In genomic region chr2:175136334-175137215, GRCh38 we compare ENCODE assay signal across 11 cellular contexts. TPM values are rescaled to one million over a fixed set of nuclear protein-coding genes. Genes with fewer than 3 reads are reported as not detected.
DNase-seq lines count a peak whose midpoint lies in the region; ATAC-seq, FAIRE-seq and TF ChIP-seq lines count a peak whose summit lies in the region.
"Had no signal": no experiment of that assay in that cellular context is flagged by ENCODE, and none has a peak within 500 bp of the region (broad histone marks: within the 10 kb centered on the region; RNA-seq: fewer than 3 reads in every experiment).

No MANE protein-coding gene starts in this region.

- peak; percentile 32 for FAIRE-seq in pancreas (lab: Jason Lieb, UNC)

- no peak overlapping the region for H2BK12ac ChIP-seq in trophoblast cell (ENCODE audit: low read length)

- H3K27me3 ChIP-seq in pancreas (no peaks in the 10 kb centered on the region), trophoblast cell (ENCODE audit: insufficient read depth, low read length) (no peaks in the 10 kb centered on the region)
- H3K27me3 ChIP-seq in CD8-positive, alpha-beta T cell (ENCODE audit: insufficient read depth, low read length), result no peaks in the 10 kb centered on the region

- H3K23ac ChIP-seq in trophoblast cell (ENCODE audit: low read length), result no peak overlapping the region

- H3K9me3 ChIP-seq in pancreas (no peaks in the 10 kb centered on the region), trophoblast cell (ENCODE audit: insufficient read depth, low read depth, low read length) (no peaks in the 10 kb centered on the region)
- H3K9me3 ChIP-seq in CD8-positive, alpha-beta T cell (ENCODE audit: low read length), result no peaks in the 10 kb centered on the region

- H3K4me1 ChIP-seq in pancreas, result no peaks in the 10 kb centered on the region
- no peaks in the 10 kb centered on the region for H3K4me1 ChIP-seq in CD8-positive, alpha-beta T cell (ENCODE audit: insufficient read depth, low read length)
- H3K4me1 ChIP-seq in trophoblast cell (ENCODE audit: control insufficient read depth in 1 of 2, insufficient read depth in 2 of 2, low read length in 2 of 2), result no peaks in the 10 kb centered on the region

- no peak overlapping the region for H3K18ac ChIP-seq in trophoblast cell (ENCODE audit: low read length)

- intact Hi-C loops in pancreas (cut with DNase I), result no loop called here
- intact Hi-C loops in CD8-positive, alpha-beta T cell (cut with DNase I, micrococcal nuclease), result no loop called here

- peak; percentile 69 for ATAC-seq in GM21737 (IDR thresholded peaks at IDR 0.05; ENCODE audit: unreplicated experiment)
- peak; percentile 65 for ATAC-seq in HG03342 (IDR thresholded peaks at IDR 0.05; ENCODE audit: unreplicated experiment)
- ATAC-seq in pancreas, result no peak
- no peak for ATAC-seq in CD8-positive, alpha-beta T cell

- no peaks in the 10 kb centered on the region for H3K79me2 ChIP-seq in trophoblast cell (ENCODE audit: control insufficient read depth, insufficient read depth, low read length, poor library complexity)

- no peak overlapping the region for H2BK120ac ChIP-seq in trophoblast cell (ENCODE audit: insufficient read depth, low read length, poor library complexity)

- no peak for DNase-seq in activated naive CD8-positive, alpha-beta T cell treated with anti-CD3 and anti-CD28 coated beads for 36 hours
- DNase-seq in pancreas (no peak), NCI-H526 treated with DMSO at 0.1 percent for 48 hours (lab: John Stamatoyannopoulos, UW) (no peak), trophoblast cell (no peak)
- DNase-seq in CD8-positive, alpha-beta T cell, result no peak
- DNase-seq: T-helper 1 cell had no signal

- no peak overlapping the region for H4K8ac ChIP-seq in trophoblast cell (ENCODE audit: low read depth, low read length)

- H3K27ac Mint-ChIP-seq in activated naive CD8-positive, alpha-beta T cell, result peak overlapping the region; percentile 41
- no peak overlapping the region for H3K27ac Mint-ChIP-seq in activated naive CD8-positive, alpha-beta T cell treated with anti-CD3 and anti-CD28 coated beads for 36 hours
- H3K27ac Mint-ChIP-seq in CD8-positive, alpha-beta T cell, result no peak overlapping the region

- H2BK5ac ChIP-seq in trophoblast cell (ENCODE audit: low read depth, low read length, poor library complexity), result no peak overlapping the region

- H4K12ac ChIP-seq in trophoblast cell (ENCODE audit: low read depth, low read length), result no peak overlapping the region

- H3K4me2 ChIP-seq in trophoblast cell (ENCODE audit: low read length), result no peak overlapping the region

- H3K4me3 ChIP-seq in pancreas (no peak overlapping the region), trophoblast cell (ENCODE audit: low read depth, low read length) (no peak overlapping the region)
- no peak overlapping the region for H3K4me3 ChIP-seq in CD8-positive, alpha-beta T cell (ENCODE audit: low read depth, low read length)

- no peak overlapping the region for H3K4ac ChIP-seq in trophoblast cell (ENCODE audit: low read depth, low read length)

- H3K14ac ChIP-seq in trophoblast cell (ENCODE audit: low read length), result no peak overlapping the region

- H3K36me3 ChIP-seq in pancreas (no peaks in the 10 kb centered on the region), trophoblast cell (ENCODE audit: control insufficient read depth in 1 of 2, insufficient read depth in 2 of 2, low read length in 2 of 2) (peaks cover 3% of the 10 kb centered on the region in 2 experiments)
- no peaks in the 10 kb centered on the region for H3K36me3 ChIP-seq in CD8-positive, alpha-beta T cell (ENCODE audit: insufficient read depth, low read length)

- no peaks in the 10 kb centered on the region for H3K79me1 ChIP-seq in trophoblast cell (ENCODE audit: low read length)

- no peak overlapping the region for H2AK5ac ChIP-seq in trophoblast cell (ENCODE audit: low read length)

- CTCF ChIA-PET in CD8-positive, alpha-beta T cell (lab: Charles Lee), result no interaction called here

- POLR2A ChIA-PET in CD8-positive, alpha-beta T cell (lab: Charles Lee), result no interaction called here

- no peak overlapping the region for H3K9ac ChIP-seq in trophoblast cell (ENCODE audit: low read length)

- H4K91ac ChIP-seq in trophoblast cell (ENCODE audit: low read depth, low read length), result no peak overlapping the region

- peaks cover 33% of the 10 kb centered on the region for H3K4me1 Mint-ChIP-seq in activated naive CD8-positive, alpha-beta T cell (ENCODE audit: low read depth)
- H3K4me1 Mint-ChIP-seq in activated naive CD8-positive, alpha-beta T cell treated with anti-CD3 and anti-CD28 coated beads for 36 hours, result peaks cover 34% of the 10 kb centered on the region
- H3K4me1 Mint-ChIP-seq in CD8-positive, alpha-beta T cell (ENCODE audit: low read depth), result peaks cover 47% of the 10 kb centered on the region

- H3K27ac ChIP-seq in pancreas (no peak overlapping the region), trophoblast cell (ENCODE audit: low read depth, low read length) (no peak overlapping the region)
- no peak overlapping the region for H3K27ac ChIP-seq in CD8-positive, alpha-beta T cell (ENCODE audit: low read depth, low read length)
- H3K27ac ChIP-seq: epithelial cell of prostate had no signal

- peaks cover 14% of the 10 kb centered on the region for H3K36me3 Mint-ChIP-seq in activated naive CD8-positive, alpha-beta T cell
- H3K36me3 Mint-ChIP-seq in activated naive CD8-positive, alpha-beta T cell treated with anti-CD3 and anti-CD28 coated beads for 36 hours, result peaks cover 21% of the 10 kb centered on the region
- H3K36me3 Mint-ChIP-seq in CD8-positive, alpha-beta T cell, result peaks cover 65% of the 10 kb centered on the region

- H3K27me3 Mint-ChIP-seq in activated naive CD8-positive, alpha-beta T cell, result no peaks in the 10 kb centered on the region
- no peaks in the 10 kb centered on the region for H3K27me3 Mint-ChIP-seq in activated naive CD8-positive, alpha-beta T cell treated with anti-CD3 and anti-CD28 coated beads for 36 hours
- H3K27me3 Mint-ChIP-seq in CD8-positive, alpha-beta T cell (ENCODE audit: low read depth), result no peaks in the 10 kb centered on the region

- H2AFZ ChIP-seq in trophoblast cell (ENCODE audit: insufficient read depth, low read length, poor library complexity), result no peak overlapping the region

- TF ChIP-seq CTCF in pancreas (IDR thresholded peaks at IDR 0.05), result no peak
- TF ChIP-seq CTCF in CD8-positive, alpha-beta T cell (IDR thresholded peaks at IDR 0.05), result no peak

- no peak overlapping the region for H3K4me3 Mint-ChIP-seq in activated naive CD8-positive, alpha-beta T cell
- no peak overlapping the region for H3K4me3 Mint-ChIP-seq in activated naive CD8-positive, alpha-beta T cell treated with anti-CD3 and anti-CD28 coated beads for 36 hours
- H3K4me3 Mint-ChIP-seq in CD8-positive, alpha-beta T cell, result no peak overlapping the region

- no peaks in the 10 kb centered on the region for H3K9me3 Mint-ChIP-seq in activated naive CD8-positive, alpha-beta T cell (ENCODE audit: low read depth)
- no peaks in the 10 kb centered on the region for H3K9me3 Mint-ChIP-seq in activated naive CD8-positive, alpha-beta T cell treated with anti-CD3 and anti-CD28 coated beads for 36 hours
- H3K9me3 Mint-ChIP-seq in CD8-positive, alpha-beta T cell, result no peaks in the 10 kb centered on the region
- H3K9me3 Mint-ChIP-seq: brain had no signal

RNA-seq across cellular contexts. Expression of gene ATF2, which starts 31.4 kb away (rescaled TPM):
- total RNA-seq in activated naive CD8-positive, alpha-beta T cell treated with anti-CD3 and anti-CD28 coated beads for 36 hours, result 10 to 100 TPM; 43.1 to 44.5 TPM
- 10 to 100 TPM; 18.0 to 36.1 (median 24.7) TPM for total RNA-seq in pancreas
- 10 to 100 TPM in 1 of 2 donors, 1 to 10 TPM in 1; 7.9 to 14.0 TPM for polyA plus RNA-seq in pancreas
- total RNA-seq in CD8-positive, alpha-beta T cell, result 10 to 100 TPM; 42.9 to 43.6 TPM
- polyA plus RNA-seq in trophoblast cell (2013), result 24.9 and 27.7 TPM in 2 replicates

RNA-seq across cellular contexts. Expression of gene ATP5MC3, which starts 44.9 kb away (rescaled TPM):
- 100 to 1,000 TPM; 472 to 484 TPM for total RNA-seq in activated naive CD8-positive, alpha-beta T cell treated with anti-CD3 and anti-CD28 coated beads for 36 hours
- total RNA-seq in pancreas, result 10 to 100 TPM; 36.8 to 74.6 (median 66.2) TPM
- 100 to 1,000 TPM in 1 of 2 donors, 10 to 100 TPM in 1; 45.0 to 118 TPM for polyA plus RNA-seq in pancreas
- total RNA-seq in CD8-positive, alpha-beta T cell, result 10 to 100 TPM; 70.2 to 73.4 TPM
- 290 and 302 TPM in 2 replicates for polyA plus RNA-seq in trophoblast cell (2013)

Comparison
In these comparisons a context has a peak if more than half of its experiments do, and no peak if none do; other contexts are left out.
1. ATAC-seq: peak in GM21737 (single experiment) and HG03342 (single experiment); none in pancreas (0 of 4) and CD8-positive, alpha-beta T cell (single experiment).
2. RNA of gene ATP5MC3, which starts 44.9 kb away (total RNA-seq): 472 to 484 TPM in activated naive CD8-positive, alpha-beta T cell treated with anti-CD3 and anti-CD28 coated beads for 36 hours; 70.2 to 73.4 TPM in CD8-positive, alpha-beta T cell and 36.8 to 74.6 TPM in pancreas; every median in the first group is over 4 times any median in the second.